In the genomic region with DNA sequence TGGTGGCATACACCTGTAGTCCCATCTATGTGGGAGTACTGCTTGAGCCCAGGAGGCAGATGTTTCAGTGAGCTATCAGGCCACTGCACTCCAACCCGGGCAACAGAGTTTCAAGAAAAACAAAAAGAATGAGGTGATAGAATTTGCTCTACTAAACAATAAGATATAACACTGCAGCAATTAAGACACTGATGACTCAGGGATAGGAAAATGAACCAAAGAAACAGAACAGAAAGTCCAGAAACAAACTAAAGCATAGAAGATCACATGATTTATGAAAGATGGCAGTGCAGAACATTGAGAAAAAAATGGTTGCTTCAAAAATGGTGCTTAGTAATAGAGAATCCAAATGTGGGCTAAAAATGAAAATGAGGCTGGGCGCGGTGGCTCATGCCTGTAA, we compare ENCODE assay signal across 20 cellular contexts.
DNase-seq lines count a peak whose midpoint lies in the region; ATAC-seq and TF ChIP-seq lines count a peak whose summit lies in the region.
"Had no signal": no experiment of that assay in that cellular context is flagged by ENCODE, and none has a peak within 500 bp of the region (broad histone marks: within the 10 kb centered on the region; RNA-seq: fewer than 3 reads in every experiment).

No MANE protein-coding gene starts in this region.

- peak; percentile 71 for ATAC-seq in activated CD4-positive, alpha-beta T cell treated with anti-CD3 and anti-CD28 coated beads for 36 hours
- ATAC-seq: activated CD8-positive, alpha-beta memory T cell treated with anti-CD3 and anti-CD28 coated beads, Interleukin-2, amount 10 ng/mL, durations not matched to agents 7 days and 5 days; natural killer cell had no signal

- peaks cover 43% of the 10 kb centered on the region for H3K4me1 Mint-ChIP-seq in activated CD4-positive, alpha-beta T cell treated with anti-CD3 and anti-CD28 coated beads for 36 hours
- peaks cover 19% of the 10 kb centered on the region for H3K4me1 Mint-ChIP-seq in CD14-positive monocyte

- no peaks in the 10 kb centered on the region for H3K27me3 Mint-ChIP-seq in activated CD4-positive, alpha-beta T cell treated with anti-CD3 and anti-CD28 coated beads for 36 hours
- no peaks in the 10 kb centered on the region for H3K27me3 Mint-ChIP-seq in CD14-positive monocyte (ENCODE audit: low read depth in 3 of 3)
- H3K27me3 Mint-ChIP-seq: activated CD8-positive, alpha-beta memory T cell treated with anti-CD3 and anti-CD28 coated beads, Interleukin-2, amount 10 ng/mL, durations not matched to agents 7 days and 5 days had no signal

- DNase-seq in activated CD4-positive, alpha-beta T cell treated with anti-CD3 and anti-CD28 coated beads for 36 hours: no peak
- no peak for DNase-seq in activated CD4-positive, alpha-beta T cell treated with anti-CD3 and anti-CD28 coated beads, Interleukin-2, amount 50 U/mL, for 1 hour
- DNase-seq in CD14-positive monocyte (ENCODE audit: low spot score): no peak
- DNase-seq in MV-4-11 (lab: John Stamatoyannopoulos, UW): peak; percentile 21
- peak; percentile 15 for DNase-seq in dermis blood vessel endothelial cell
- no peak for DNase-seq in NCI-H128 (lab: John Stamatoyannopoulos, UW; ENCODE audit: unreplicated experiment)
- no peak for DNase-seq in T-helper 1 cell
- no peak for DNase-seq in GF-D8 (lab: John Stamatoyannopoulos, UW)
- DNase-seq: activated CD4-positive, alpha-beta T cell treated with anti-CD3 and anti-CD28 coated beads for 1 hour; activated CD8-positive, alpha-beta memory T cell treated with anti-CD3 and anti-CD28 coated beads, Interleukin-2, amount 10 ng/mL, durations not matched to agents 7 days and 5 days; activated effector memory CD4-positive, alpha-beta T cell treated with Interleukin-2 at 50 U/mL for 16 hours; amniotic stem cell; head of caudate nucleus; kidney; natural killer cell; NCI-H1436 treated with DMSO at 0.1 percent for 48 hours; NCI-H345; occipital lobe; SIG-M5; stimulated activated CD8-positive, alpha-beta memory T cell treated with anti-CD3 and anti-CD28 coated beads, Interleukin-4, amount 100 ng/mL, for 48 hours had no signal

- no peak for TF ChIP-seq CTCF in CD14-positive monocyte (IDR thresholded peaks at IDR 0.05)

- intact Hi-C loops in activated CD4-positive, alpha-beta T cell treated with anti-CD3 and anti-CD28 coated beads for 36 hours (cut with DNase I, micrococcal nuclease): no loop called here
- intact Hi-C loops in CD14-positive monocyte (cut with micrococcal nuclease): no loop called here

- POLR2A ChIA-PET in activated CD4-positive, alpha-beta T cell treated with anti-CD3 and anti-CD28 coated beads for 36 hours (lab: Charles Lee): no interaction called here

- peaks cover 5% of the 10 kb centered on the region for H3K9me3 Mint-ChIP-seq in activated CD4-positive, alpha-beta T cell treated with anti-CD3 and anti-CD28 coated beads for 36 hours (ENCODE audit: low read depth)
- H3K9me3 Mint-ChIP-seq in CD14-positive monocyte: peaks cover 0 to 5% (median 0%) of the 10 kb centered on the region in 7 donors
- H3K9me3 Mint-ChIP-seq: natural killer cell had no signal

- peaks cover 22% of the 10 kb centered on the region for H3K36me3 Mint-ChIP-seq in activated CD4-positive, alpha-beta T cell treated with anti-CD3 and anti-CD28 coated beads for 36 hours (ENCODE audit: low read depth)
- H3K36me3 Mint-ChIP-seq in CD14-positive monocyte: peaks cover 29 to 30% of the 10 kb centered on the region in 2 donors
- H3K36me3 Mint-ChIP-seq: natural killer cell had no signal

- H3K27ac Mint-ChIP-seq in activated CD4-positive, alpha-beta T cell treated with anti-CD3 and anti-CD28 coated beads for 36 hours: peak overlapping the region; percentile 51
- H3K27ac Mint-ChIP-seq in CD14-positive monocyte: peak overlapping the region in 4 of 7 donors; percentile 12 to 61 (median 24)
- H3K27ac Mint-ChIP-seq: activated CD8-positive, alpha-beta memory T cell treated with anti-CD3 and anti-CD28 coated beads, Interleukin-2, amount 10 ng/mL, durations not matched to agents 7 days and 5 days; natural killer cell had no signal

- H3K4me3 Mint-ChIP-seq in activated CD4-positive, alpha-beta T cell treated with anti-CD3 and anti-CD28 coated beads for 36 hours: no peak overlapping the region
- H3K4me3 Mint-ChIP-seq in CD14-positive monocyte: no peak overlapping the region
- H3K4me3 Mint-ChIP-seq: activated CD8-positive, alpha-beta memory T cell treated with anti-CD3 and anti-CD28 coated beads, Interleukin-2, amount 10 ng/mL, durations not matched to agents 7 days and 5 days; natural killer cell had no signal

- CTCF ChIA-PET in activated CD4-positive, alpha-beta T cell treated with anti-CD3 and anti-CD28 coated beads for 36 hours (lab: Charles Lee): interaction anchor here (0.6 kb wide), 1 partner anchor 297 kb away, joined by 3 read pairs; no protein-coding TSS in a partner anchor

Comparison
In these comparisons a context has a peak if more than half of its experiments do, and no peak if none do; other contexts are left out.
1. DNase-seq: peak in MV-4-11 (single experiment) and dermis blood vessel endothelial cell (single experiment); none in activated CD4-positive, alpha-beta T cell treated with anti-CD3 and anti-CD28 coated beads for 36 hours (single experiment), activated CD4-positive, alpha-beta T cell treated with anti-CD3 and anti-CD28 coated beads, Interleukin-2, amount 50 U/mL, for 1 hour (single experiment), CD14-positive monocyte (single experiment), NCI-H128 (single experiment), T-helper 1 cell (0 of 5) and GF-D8 (single experiment).